ENCODE assay signal across 23 cellular contexts in genomic region chr2:33160217-33160616, GRCh38.
DNase-seq lines count a peak whose midpoint lies in the region; ATAC-seq and TF ChIP-seq lines count a peak whose summit lies in the region.
"Had no signal": no experiment of that assay in that cellular context is flagged by ENCODE, and none has a peak within 500 bp of the region (broad histone marks: within the 10 kb centered on the region; RNA-seq: fewer than 3 reads in every experiment).

No MANE protein-coding gene starts in this region.

- H3K36me3 ChIP-seq in fibroblast of lung (ENCODE audit: control insufficient read depth, insufficient read depth, low read length): peaks cover 2% of the 10 kb centered on the region
- H3K36me3 ChIP-seq: heart right ventricle, Peyer's patch, SJCRH30, vagina had no signal

- ATAC-seq in SK-N-SH treated with all-trans-retinoic acid at 6 μM for 48 hours (peak; percentile 6; the same call in 1 of the 3 replicates), HG03432 (IDR thresholded peaks at IDR 0.05; ENCODE audit: unreplicated experiment) (no peak)
- ATAC-seq: activated T-cell treated with anti-CD3 and anti-CD28 coated beads, Interleukin-2, amount 50 U/mL, for 4 hours; left colon; stimulated activated effector memory CD8-positive, alpha-beta T cell treated with anti-CD3 and anti-CD28 coated beads, Interleukin-12 subunit alpha, Interleukin-12 subunit beta, amount 100 ng/mL, for 72 hours had no signal

- H3K4me1 ChIP-seq in fibroblast of lung (ENCODE audit: control insufficient read depth, extremely low read depth, insufficient read depth, low read length): peaks cover 17% of the 10 kb centered on the region
- H3K4me1 ChIP-seq: Peyer's patch, SJCRH30, testis had no signal

- H3K9ac ChIP-seq in fibroblast of lung (ENCODE audit: insufficient read depth, low read length): no peak overlapping the region

- TF ChIP-seq CTCF in AG10803 (conservative IDR thresholded peaks at IDR 0.05; ENCODE audit: low read length) (no peak), fibroblast of lung (conservative IDR thresholded peaks at IDR 0.05 in 1 of 2, IDR thresholded peaks at IDR 0.05 in 1 of 2; ENCODE audit: low read depth in 1 of 2, low read length in 2 of 2) (no peak)

- no peak overlapping the region for H2AFZ ChIP-seq in fibroblast of lung (ENCODE audit: low read length)

- DNase-seq in AG10803 (ENCODE audit: low read depth): peak; percentile 56
- DNase-seq in fibroblast of lung (ENCODE audit: low read depth in 2 of 2): peak; percentile 57 to 93
- DNase-seq in renal cortical epithelial cell (ENCODE audit: low read depth): peak; percentile 51
- no peak for DNase-seq in NCI-H2029 (lab: John Stamatoyannopoulos, UW)
- no peak for DNase-seq in NCI-H2029 treated with DMSO at 0.1 percent for 48 hours (lab: John Stamatoyannopoulos, UW)
- DNase-seq in NOMO-1 (lab: John Stamatoyannopoulos, UW; ENCODE audit: unreplicated experiment in 2 of 2): no peak
- DNase-seq: activated CD4-positive, alpha-beta T cell treated with anti-CD3 and anti-CD28 coated beads for 1 hour; activated T-cell treated with anti-CD3 and anti-CD28 coated beads, Interleukin-2, amount 50 U/mL, for 4 hours; C1 segment of cervical spinal cord; heart right ventricle; left colon; MM.1S; NCI-H1436 treated with DMSO at 0.1 percent for 48 hours; NCI-H2171 treated with DMSO at 0.1 percent for 48 hours; NCI-H524; Peyer's patch; SJCRH30; small intestine; testis had no signal

- no peak overlapping the region for H3K4me3 ChIP-seq in AG10803 (ENCODE audit: low read length)
- no peak overlapping the region for H3K4me3 ChIP-seq in fibroblast of lung (replicated peaks in 1 of 4; ENCODE audit: control extremely low read depth in 1 of 4, insufficient read depth in 1 of 4, low read depth in 3 of 4, low read length in 4 of 4)
- H3K4me3 ChIP-seq: heart right ventricle, Peyer's patch, SJCRH30, testis, vagina had no signal

- H3K27ac ChIP-seq in fibroblast of lung (ENCODE audit: insufficient read depth, low read length): peak overlapping the region; percentile 1
- H3K27ac ChIP-seq: heart right ventricle, SJCRH30, testis, vagina had no signal

- H4K20me1 ChIP-seq in fibroblast of lung (ENCODE audit: control insufficient read depth, extremely low read depth, insufficient read depth, low read length): no peaks in the 10 kb centered on the region

- H3K4me2 ChIP-seq in fibroblast of lung (ENCODE audit: extremely low read depth, insufficient read depth, low read length): no peak overlapping the region

- H3K9me3 ChIP-seq in fibroblast of lung (ENCODE audit: control insufficient read depth, insufficient read depth, low read depth, low read length): no peaks in the 10 kb centered on the region
- H3K9me3 ChIP-seq: heart right ventricle, Peyer's patch, SJCRH30, testis, vagina had no signal

- peaks cover 71% of the 10 kb centered on the region for H3K79me2 ChIP-seq in fibroblast of lung (ENCODE audit: control insufficient read depth, insufficient read depth, low read length)

- H3K27me3 ChIP-seq in fibroblast of lung (ENCODE audit: control insufficient read depth, insufficient read depth, low read length): no peaks in the 10 kb centered on the region
- H3K27me3 ChIP-seq: heart right ventricle, Peyer's patch, SJCRH30, testis, vagina had no signal

TF ChIP-seq in SK-N-SH treated with all-trans-retinoic acid at 6 μM for 48 hours, 23 proteins besides CTCF, POLR2A, EP300 and RAD21:
- TF ChIP-seq ARNTL (CRISPR knock-in tag; IDR thresholded peaks at IDR 0.05; ENCODE audit: borderline replicate concordance, low read depth) (no peak), PATZ1 (CRISPR knock-in tag; IDR thresholded peaks at IDR 0.05; ENCODE audit: borderline replicate concordance) (0 out of 2 replicates have a peak, but pooled peaks have one; percentile 10), PPARA (CRISPR knock-in tag; IDR thresholded peaks at IDR 0.05; ENCODE audit: borderline replicate concordance) (no peak), SNAI2 (CRISPR knock-in tag; IDR thresholded peaks at IDR 0.05) (no peak), TOX (CRISPR knock-in tag; IDR thresholded peaks at IDR 0.05; ENCODE audit: borderline replicate concordance) (no peak), ZNF565 (CRISPR knock-in tag; conservative IDR thresholded peaks at IDR 0.05; ENCODE audit: low read depth) (no peak), ZC3H10 (CRISPR knock-in tag; IDR thresholded peaks at IDR 0.05) (no peak)
TF ChIP-seq in SK-N-SH treated with all-trans-retinoic acid at 6 μM for 48 hours: peak in this region for 1.

Comparison
In these comparisons a context has a peak if more than half of its experiments do, and no peak if none do; other contexts are left out.
1. DNase-seq: peak in AG10803 (single experiment), fibroblast of lung (2 of 2) and renal cortical epithelial cell (single experiment); none in NCI-H2029 (single experiment), NCI-H2029 treated with DMSO at 0.1 percent for 48 hours (single experiment) and NOMO-1 (0 of 2).